In the genomic region with DNA sequence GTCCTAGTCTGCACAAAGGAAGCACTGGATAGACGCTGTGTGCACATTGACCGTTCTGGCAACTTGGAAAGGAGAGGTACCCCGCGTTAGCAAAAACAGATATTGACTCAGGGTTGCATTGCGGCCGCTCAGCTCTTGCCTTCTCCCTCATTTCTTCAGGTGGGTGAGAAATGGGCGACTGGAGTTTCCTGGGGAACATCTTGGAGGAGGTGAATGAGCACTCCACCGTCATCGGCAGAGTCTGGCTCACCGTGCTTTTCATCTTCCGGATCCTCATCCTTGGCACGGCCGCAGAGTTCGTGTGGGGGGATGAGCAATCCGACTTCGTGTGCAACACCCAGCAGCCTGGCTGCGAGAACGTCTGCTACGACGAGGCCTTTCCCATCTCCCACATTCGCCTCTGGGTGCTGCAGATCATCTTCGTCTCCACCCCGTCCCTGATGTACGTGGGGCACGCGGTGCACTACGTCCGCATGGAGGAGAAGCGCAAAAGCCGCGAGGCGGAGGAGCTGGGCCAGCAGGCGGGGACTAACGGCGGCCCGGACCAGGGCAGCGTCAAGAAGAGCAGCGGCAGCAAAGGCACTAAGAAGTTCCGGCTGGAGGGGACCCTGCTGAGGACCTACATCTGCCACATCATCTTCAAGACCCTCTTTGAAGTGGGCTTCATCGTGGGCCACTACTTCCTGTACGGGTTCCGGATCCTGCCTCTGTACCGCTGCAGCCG, we compare ENCODE assay signal across 9 cellular contexts. TPM values are rescaled to one million over a fixed set of nuclear protein-coding genes. Genes with fewer than 3 reads are reported as not detected.
"Had no signal": no experiment of that assay in that cellular context is flagged by ENCODE, and none has a peak within 500 bp of the region (broad histone marks: within the 10 kb centered on the region; RNA-seq: fewer than 3 reads in every experiment).

No MANE protein-coding gene starts in this region.

- H3K9ac ChIP-seq: GM23248, KMS-11 had no signal

- DNase-seq: GM23248, GOT3, IMR-90, KBM-7 had no signal

- H3K4me1 ChIP-seq: HAP-1 had no signal

- H2AFZ ChIP-seq: GM23248 had no signal

- H3K4me2 ChIP-seq: KMS-11 had no signal

- H3K36me3 ChIP-seq: HAP-1 had no signal

- FAIRE-seq: H54, HTR-8/SVneo had no signal

- H3K27ac ChIP-seq: GM23248, KMS-11 had no signal

- H3K4me3 ChIP-seq: GM23248, HAP-1 had no signal

- H3K9me3 ChIP-seq: HAP-1 had no signal

RNA-seq across cellular contexts. Expression of a gene that starts 5.4 kb away (rescaled TPM):
- total RNA-seq: GM23248, HT-29, IMR-90 had no signal
- polyA plus RNA-seq: GM23248, IMR-90 had no signal
